In the genomic region with DNA sequence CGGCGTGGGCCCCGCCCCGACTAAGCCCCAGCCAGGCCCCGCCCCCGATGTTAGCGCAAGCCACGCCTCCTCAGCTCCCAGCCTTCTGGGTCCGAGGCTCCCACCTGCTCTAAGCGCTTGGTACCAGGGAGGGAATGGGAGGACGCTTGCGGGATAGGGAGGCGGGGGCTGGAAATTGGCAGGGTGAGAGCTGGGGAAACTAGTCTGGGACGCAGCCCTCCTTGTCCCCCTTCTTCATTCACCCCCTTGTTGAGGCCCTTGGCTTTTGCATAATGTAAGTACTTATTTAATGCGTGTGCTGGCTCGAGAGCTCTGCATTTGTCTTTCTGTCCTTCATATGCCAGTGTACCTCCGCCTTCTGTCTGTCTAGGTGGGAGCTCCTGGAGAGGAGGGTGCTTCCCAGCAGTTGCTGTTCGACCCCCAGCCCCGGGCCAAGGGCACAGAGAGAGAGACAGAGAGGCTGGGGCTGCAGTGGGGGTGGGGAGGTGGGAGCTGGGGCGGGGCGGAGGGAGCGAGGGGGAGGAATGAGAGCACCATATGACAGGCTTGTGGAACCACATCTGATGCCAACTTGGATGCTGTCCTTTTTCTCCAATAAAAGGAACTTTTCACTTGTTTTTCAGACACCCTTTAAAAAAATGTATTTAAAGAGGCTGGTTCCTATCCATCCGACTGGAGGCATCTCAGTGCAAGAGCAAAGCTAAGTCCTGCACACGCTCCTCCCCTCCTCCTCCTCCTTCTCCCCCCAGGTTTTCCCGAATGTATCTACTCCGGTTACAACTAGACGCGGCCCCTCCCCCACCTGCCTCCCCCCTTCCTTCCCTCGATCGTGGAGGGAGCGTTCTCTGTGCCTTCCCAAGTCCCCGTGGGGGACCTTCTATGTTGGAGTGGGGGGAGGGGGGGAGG, we compare ENCODE assay signal across 8 cellular contexts. TPM values are rescaled to one million over a fixed set of nuclear protein-coding genes. Genes with fewer than 3 reads are reported as not detected.
DNase-seq lines count a peak whose midpoint lies in the region; ATAC-seq, FAIRE-seq and TF ChIP-seq lines count a peak whose summit lies in the region.

No MANE protein-coding gene starts in this region.

- CTCF ChIA-PET in WTC11 (lab: Charles Lee): interaction anchor here (0.6 to 1.4 kb wide), 7 partner anchors 9 to 551 kb away, joined by 3 to 6 read pairs (median 3); no protein-coding TSS in a partner anchor

- 0 to 2% (median 1%) methylated on average over 25 to 32 of the region's 32 CpGs for WGBS in spleen, 5 donors

- H3K27ac Mint-ChIP-seq in WTC11: peak overlapping the region; percentile 88; the same call in 1 of the 2 replicates

- DNase-seq in GM03348 (ENCODE audit: low spot score) (peak; percentile 86), NCI-H2171 (lab: John Stamatoyannopoulos, UW) (peak; percentile 61), WTC11 (ENCODE audit: low spot score) (peak; percentile 93), bronchial epithelial cell (ENCODE audit: low read depth) (no peak), inferior parietal cortex (ENCODE audit: extremely low spot score) (peak; percentile 63), spleen (peak; percentile 95)

- H3K27me3 Mint-ChIP-seq in WTC11 (ENCODE audit: low read depth): 0 out of 2 replicates have a peak, but pooled peaks cover 3% of the 10 kb centered on the region

- H3K9me3 ChIP-seq in spleen: no peaks in the 10 kb centered on the region

- intact Hi-C loops in spleen (cut with DNase I; ENCODE audit: low total_unique reads): no loop called here

- peaks cover 18 to 62% (median 43%) of the 10 kb centered on the region in 6 donors for H3K4me1 ChIP-seq in spleen

- peak overlapping the region in 7 of 8 donors; percentile 44 to 87 (median 76) for H3K27ac ChIP-seq in spleen

- H3K27me3 ChIP-seq in bronchial epithelial cell (ENCODE audit: control insufficient read depth, insufficient read depth, low read length) (no peaks in the 10 kb centered on the region), spleen (replicated peaks in 1 of 7) (no peaks in the 10 kb centered on the region)

- no peaks in the 10 kb centered on the region for H3K36me3 Mint-ChIP-seq in WTC11

- TF ChIP-seq CTCF in WTC11 (IDR thresholded peaks at IDR 0.05) (no peak), bronchial epithelial cell (IDR thresholded peaks at IDR 0.05; ENCODE audit: insufficient read depth, low read length, severe bottlenecking) (no peak), spleen (IDR thresholded peaks at IDR 0.05 in 8 of 11, conservative IDR thresholded peaks at IDR 0.05 in 3 of 11) (no peak)

- POLR2A ChIA-PET in WTC11 (lab: Charles Lee): interaction anchor here (0.6 to 1.3 kb wide), 6 partner anchors 9 to 156 kb away, joined by 3 to 7 read pairs (median 3); no protein-coding TSS in a partner anchor

- H3K4me3 Mint-ChIP-seq in WTC11: peak overlapping the region; percentile 88

- FAIRE-seq in bronchial epithelial cell (lab: Jason Lieb, UNC): no peak

- H3K4me1 Mint-ChIP-seq in WTC11: peaks cover 47% of the 10 kb centered on the region

- peak; percentile 63 for ATAC-seq in HG02798 (IDR thresholded peaks at IDR 0.05; ENCODE audit: poor library complexity, unreplicated experiment)
- ATAC-seq in WTC11: peak; percentile 94
- ATAC-seq in GM19467 (IDR thresholded peaks at IDR 0.05; ENCODE audit: unreplicated experiment): no peak

- no peak for TF ChIP-seq POLR2A in spleen (IDR thresholded peaks at IDR 0.05)

- H3K9me3 Mint-ChIP-seq in WTC11: no peaks in the 10 kb centered on the region

- no peaks in the 10 kb centered on the region for H3K36me3 ChIP-seq in bronchial epithelial cell (ENCODE audit: control insufficient read depth, insufficient read depth, low read length)
- no peaks in the 10 kb centered on the region for H3K36me3 ChIP-seq in spleen

- H3K4me3 ChIP-seq in bronchial epithelial cell (ENCODE audit: low read depth, low read length) (peak overlapping the region; percentile 42), spleen (peak overlapping the region; percentile 36 to 75 (median 52))

TF ChIP-seq in WTC11, 78 proteins besides CTCF, POLR2A, EP300 and RAD21 (continues in another document):
- TF ChIP-seq, protein P1, sequence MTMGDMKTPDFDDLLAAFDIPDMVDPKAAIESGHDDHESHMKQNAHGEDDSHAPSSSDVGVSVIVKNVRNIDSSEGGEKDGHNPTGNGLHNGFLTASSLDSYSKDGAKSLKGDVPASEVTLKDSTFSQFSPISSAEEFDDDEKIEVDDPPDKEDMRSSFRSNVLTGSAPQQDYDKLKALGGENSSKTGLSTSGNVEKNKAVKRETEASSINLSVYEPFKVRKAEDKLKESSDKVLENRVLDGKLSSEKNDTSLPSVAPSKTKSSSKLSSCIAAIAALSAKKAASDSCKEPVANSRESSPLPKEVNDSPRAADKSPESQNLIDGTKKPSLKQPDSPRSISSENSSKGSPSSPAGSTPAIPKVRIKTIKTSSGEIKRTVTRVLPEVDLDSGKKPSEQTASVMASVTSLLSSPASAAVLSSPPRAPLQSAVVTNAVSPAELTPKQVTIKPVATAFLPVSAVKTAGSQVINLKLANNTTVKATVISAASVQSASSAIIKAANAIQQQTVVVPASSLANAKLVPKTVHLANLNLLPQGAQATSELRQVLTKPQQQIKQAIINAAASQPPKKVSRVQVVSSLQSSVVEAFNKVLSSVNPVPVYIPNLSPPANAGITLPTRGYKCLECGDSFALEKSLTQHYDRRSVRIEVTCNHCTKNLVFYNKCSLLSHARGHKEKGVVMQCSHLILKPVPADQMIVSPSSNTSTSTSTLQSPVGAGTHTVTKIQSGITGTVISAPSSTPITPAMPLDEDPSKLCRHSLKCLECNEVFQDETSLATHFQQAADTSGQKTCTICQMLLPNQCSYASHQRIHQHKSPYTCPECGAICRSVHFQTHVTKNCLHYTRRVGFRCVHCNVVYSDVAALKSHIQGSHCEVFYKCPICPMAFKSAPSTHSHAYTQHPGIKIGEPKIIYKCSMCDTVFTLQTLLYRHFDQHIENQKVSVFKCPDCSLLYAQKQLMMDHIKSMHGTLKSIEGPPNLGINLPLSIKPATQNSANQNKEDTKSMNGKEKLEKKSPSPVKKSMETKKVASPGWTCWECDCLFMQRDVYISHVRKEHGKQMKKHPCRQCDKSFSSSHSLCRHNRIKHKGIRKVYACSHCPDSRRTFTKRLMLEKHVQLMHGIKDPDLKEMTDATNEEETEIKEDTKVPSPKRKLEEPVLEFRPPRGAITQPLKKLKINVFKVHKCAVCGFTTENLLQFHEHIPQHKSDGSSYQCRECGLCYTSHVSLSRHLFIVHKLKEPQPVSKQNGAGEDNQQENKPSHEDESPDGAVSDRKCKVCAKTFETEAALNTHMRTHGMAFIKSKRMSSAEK (CRISPR knock-in tag; IDR thresholded peaks at IDR 0.05; ENCODE audit: borderline replicate concordance): no peak
- TF ChIP-seq, protein P2, sequence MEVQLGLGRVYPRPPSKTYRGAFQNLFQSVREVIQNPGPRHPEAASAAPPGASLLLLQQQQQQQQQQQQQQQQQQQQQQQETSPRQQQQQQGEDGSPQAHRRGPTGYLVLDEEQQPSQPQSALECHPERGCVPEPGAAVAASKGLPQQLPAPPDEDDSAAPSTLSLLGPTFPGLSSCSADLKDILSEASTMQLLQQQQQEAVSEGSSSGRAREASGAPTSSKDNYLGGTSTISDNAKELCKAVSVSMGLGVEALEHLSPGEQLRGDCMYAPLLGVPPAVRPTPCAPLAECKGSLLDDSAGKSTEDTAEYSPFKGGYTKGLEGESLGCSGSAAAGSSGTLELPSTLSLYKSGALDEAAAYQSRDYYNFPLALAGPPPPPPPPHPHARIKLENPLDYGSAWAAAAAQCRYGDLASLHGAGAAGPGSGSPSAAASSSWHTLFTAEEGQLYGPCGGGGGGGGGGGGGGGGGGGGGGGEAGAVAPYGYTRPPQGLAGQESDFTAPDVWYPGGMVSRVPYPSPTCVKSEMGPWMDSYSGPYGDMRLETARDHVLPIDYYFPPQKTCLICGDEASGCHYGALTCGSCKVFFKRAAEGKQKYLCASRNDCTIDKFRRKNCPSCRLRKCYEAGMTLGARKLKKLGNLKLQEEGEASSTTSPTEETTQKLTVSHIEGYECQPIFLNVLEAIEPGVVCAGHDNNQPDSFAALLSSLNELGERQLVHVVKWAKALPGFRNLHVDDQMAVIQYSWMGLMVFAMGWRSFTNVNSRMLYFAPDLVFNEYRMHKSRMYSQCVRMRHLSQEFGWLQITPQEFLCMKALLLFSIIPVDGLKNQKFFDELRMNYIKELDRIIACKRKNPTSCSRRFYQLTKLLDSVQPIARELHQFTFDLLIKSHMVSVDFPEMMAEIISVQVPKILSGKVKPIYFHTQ (CRISPR knock-in tag; IDR thresholded peaks at IDR 0.05): no peak
- TF ChIP-seq NFATC4 (CRISPR knock-in tag; IDR thresholded peaks at IDR 0.05): no peak
- no peak for TF ChIP-seq CREB1 (CRISPR knock-in tag; IDR thresholded peaks at IDR 0.05)
- no peak for TF ChIP-seq NFE2L1 (CRISPR knock-in tag; IDR thresholded peaks at IDR 0.05)
- TF ChIP-seq, protein P3, sequence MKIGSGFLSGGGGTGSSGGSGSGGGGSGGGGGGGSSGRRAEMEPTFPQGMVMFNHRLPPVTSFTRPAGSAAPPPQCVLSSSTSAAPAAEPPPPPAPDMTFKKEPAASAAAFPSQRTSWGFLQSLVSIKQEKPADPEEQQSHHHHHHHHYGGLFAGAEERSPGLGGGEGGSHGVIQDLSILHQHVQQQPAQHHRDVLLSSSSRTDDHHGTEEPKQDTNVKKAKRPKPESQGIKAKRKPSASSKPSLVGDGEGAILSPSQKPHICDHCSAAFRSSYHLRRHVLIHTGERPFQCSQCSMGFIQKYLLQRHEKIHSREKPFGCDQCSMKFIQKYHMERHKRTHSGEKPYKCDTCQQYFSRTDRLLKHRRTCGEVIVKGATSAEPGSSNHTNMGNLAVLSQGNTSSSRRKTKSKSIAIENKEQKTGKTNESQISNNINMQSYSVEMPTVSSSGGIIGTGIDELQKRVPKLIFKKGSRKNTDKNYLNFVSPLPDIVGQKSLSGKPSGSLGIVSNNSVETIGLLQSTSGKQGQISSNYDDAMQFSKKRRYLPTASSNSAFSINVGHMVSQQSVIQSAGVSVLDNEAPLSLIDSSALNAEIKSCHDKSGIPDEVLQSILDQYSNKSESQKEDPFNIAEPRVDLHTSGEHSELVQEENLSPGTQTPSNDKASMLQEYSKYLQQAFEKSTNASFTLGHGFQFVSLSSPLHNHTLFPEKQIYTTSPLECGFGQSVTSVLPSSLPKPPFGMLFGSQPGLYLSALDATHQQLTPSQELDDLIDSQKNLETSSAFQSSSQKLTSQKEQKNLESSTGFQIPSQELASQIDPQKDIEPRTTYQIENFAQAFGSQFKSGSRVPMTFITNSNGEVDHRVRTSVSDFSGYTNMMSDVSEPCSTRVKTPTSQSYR (CRISPR knock-in tag; IDR thresholded peaks at IDR 0.05): peak; percentile 72

RNA-seq across cellular contexts. Expression of a gene that starts 25.6 kb away (rescaled TPM):
- total RNA-seq in WTC11 (2021) (2.2 to 3.0 TPM (median 2.5 TPM) in 3 replicates), bronchial epithelial cell (0.79 and 1.8 TPM in 2 replicates), spleen (1 to 10 TPM; 1.4 to 3.0 (median 2.1) TPM)
- polyA plus RNA-seq in spleen: 1 to 10 TPM in 2 of 3 donors, under 1 TPM in 1; 0.86 to 1.4 (median 1.2) TPM
